In genomic region chr11:36452987-36453386, GRCh38 we compare ENCODE assay signal across 12 cellular contexts. TPM values are rescaled to one million over a fixed set of nuclear protein-coding genes. Genes with fewer than 3 reads are reported as not detected.
A peak's percentile ranks its signal among the peaks of the same experiment; 100 is the strongest.
DNase-seq lines count a peak whose midpoint lies in the region; ATAC-seq, FAIRE-seq and TF ChIP-seq lines count a peak whose summit lies in the region.
"Had no signal": no experiment of that assay in that cellular context is flagged by ENCODE, and none has a peak within 500 bp of the region (broad histone marks: within the 10 kb centered on the region; RNA-seq: fewer than 3 reads in every experiment).

No MANE protein-coding gene starts in this region.

- H3K4me3 Mint-ChIP-seq in activated T-cell treated with anti-CD3 and anti-CD28 coated beads, Interleukin-2, amount 50 U/mL, for 4 hours: peak overlapping the region; percentile 4
- H3K4me3 Mint-ChIP-seq in stimulated activated effector memory CD8-positive, alpha-beta T cell treated with anti-CD3 and anti-CD28 coated beads, Interleukin-12 subunit alpha, Interleukin-12 subunit beta, amount 100 ng/mL, for 72 hours: no peak overlapping the region

- no peak for TF ChIP-seq CTCF in PC-3 (conservative IDR thresholded peaks at IDR 0.05; ENCODE audit: low read depth, low read length)

- H3K27me3 ChIP-seq in PC-3 (ENCODE audit: low read length): no peaks in the 10 kb centered on the region

- peak overlapping the region; percentile 68 for H3K4me2 ChIP-seq in PC-3 (ENCODE audit: low read length)

- no peaks in the 10 kb centered on the region for H3K79me2 ChIP-seq in PC-3 (ENCODE audit: low read length)

- H3F3A ChIP-seq in PC-3 (ENCODE audit: low read length, unreplicated experiment): no peaks in the 10 kb centered on the region

- FAIRE-seq in GM12892 (lab: Jason Lieb, UNC): no peak
- FAIRE-seq: H1 had no signal

- POLR2A ChIA-PET in PC-3 (lab: Charles Lee; ENCODE audit: unreplicated experiment): no interaction called here

- no peaks in the 10 kb centered on the region for H4K20me1 ChIP-seq in PC-3 (ENCODE audit: low read length)

- H3K9me3 Mint-ChIP-seq in activated T-cell treated with anti-CD3 and anti-CD28 coated beads, Interleukin-2, amount 50 U/mL, for 4 hours: no peaks in the 10 kb centered on the region
- no peaks in the 10 kb centered on the region for H3K9me3 Mint-ChIP-seq in stimulated activated effector memory CD8-positive, alpha-beta T cell treated with anti-CD3 and anti-CD28 coated beads, Interleukin-12 subunit alpha, Interleukin-12 subunit beta, amount 100 ng/mL, for 72 hours

- peak overlapping the region; percentile 39; the same call in 1 of the 2 replicates for H3K27ac ChIP-seq in PC-3 (ENCODE audit: low read length)

- H3K27me3 Mint-ChIP-seq in activated T-cell treated with anti-CD3 and anti-CD28 coated beads, Interleukin-2, amount 50 U/mL, for 4 hours (ENCODE audit: low read depth): no peaks in the 10 kb centered on the region

- ATAC-seq in activated T-cell treated with anti-CD3 and anti-CD28 coated beads, Interleukin-2, amount 50 U/mL, for 4 hours: no peak
- peak; percentile 33; the same call in 1 of the 2 replicates for ATAC-seq in PC-3
- ATAC-seq in stimulated activated effector memory CD8-positive, alpha-beta T cell treated with anti-CD3 and anti-CD28 coated beads, Interleukin-12 subunit alpha, Interleukin-12 subunit beta, amount 100 ng/mL, for 72 hours: no peak

- no peak overlapping the region for H3K9ac ChIP-seq in PC-3 (ENCODE audit: low read length)

- no peaks in the 10 kb centered on the region for H3K9me3 ChIP-seq in PC-3 (ENCODE audit: low read length)

- peaks cover 52% of the 10 kb centered on the region for H3K4me1 ChIP-seq in PC-3 (ENCODE audit: insufficient read depth, low read length)

- H3K36me3 ChIP-seq in PC-3 (ENCODE audit: low read depth, low read length): no peaks in the 10 kb centered on the region

- TF ChIP-seq POLR2A in GM12892 (IDR thresholded peaks at IDR 0.05; ENCODE audit: low read depth, low read length): no peak

- no peak overlapping the region for H3K4me3 ChIP-seq in PC-3 (ENCODE audit: low read length)
- H3K4me3 ChIP-seq: skin epidermis had no signal

- intact Hi-C loops in PC-3 (cut with micrococcal nuclease): no loop called here

- DNase-seq in activated T-cell treated with anti-CD3 and anti-CD28 coated beads, Interleukin-2, amount 50 U/mL, for 4 hours: no peak
- no peak for DNase-seq in activated T-cell treated with anti-CD3 and anti-CD28 coated beads, Interleukin-2, amount 50 U/mL, for 1 hour
- DNase-seq in PC-3 (peak; percentile 57), pons (ENCODE audit: low spot score) (no peak), mucosa of gallbladder (ENCODE audit: low spot score) (no peak), GM12892 (ENCODE audit: insufficient read length) (no peak)
- peak; percentile 7 for DNase-seq in central memory CD4-positive, alpha-beta T cell
- no peak for DNase-seq in stimulated activated effector memory CD8-positive, alpha-beta T cell treated with anti-CD3 and anti-CD28 coated beads, Interleukin-12 subunit alpha, Interleukin-12 subunit beta, amount 100 ng/mL, for 72 hours (ENCODE audit: low spot score in 2 of 2)
- DNase-seq: aorta, SHP77 treated with DMSO at 0.1 percent for 48 hours had no signal

- H3K36me3 Mint-ChIP-seq in activated T-cell treated with anti-CD3 and anti-CD28 coated beads, Interleukin-2, amount 50 U/mL, for 4 hours (ENCODE audit: insufficient read depth): peaks cover 8% of the 10 kb centered on the region
- H3K36me3 Mint-ChIP-seq in stimulated activated effector memory CD8-positive, alpha-beta T cell treated with anti-CD3 and anti-CD28 coated beads, Interleukin-12 subunit alpha, Interleukin-12 subunit beta, amount 100 ng/mL, for 72 hours: peaks cover 92% of the 10 kb centered on the region

- peak overlapping the region; percentile 67 for H3K27ac Mint-ChIP-seq in stimulated activated effector memory CD8-positive, alpha-beta T cell treated with anti-CD3 and anti-CD28 coated beads, Interleukin-12 subunit alpha, Interleukin-12 subunit beta, amount 100 ng/mL, for 72 hours

- no peak overlapping the region for H2AFZ ChIP-seq in PC-3 (ENCODE audit: low read length)

- BruUV-seq in PC-3 (replicated peaks; lab: Mats Ljungman, UMichigan): no TSS peak

- no peaks in the 10 kb centered on the region for H3K9me2 ChIP-seq in PC-3 (replicated peaks; ENCODE audit: low read length)

- peaks cover 47% of the 10 kb centered on the region for H3K4me1 Mint-ChIP-seq in activated T-cell treated with anti-CD3 and anti-CD28 coated beads, Interleukin-2, amount 50 U/mL, for 4 hours (ENCODE audit: low read depth)
- peaks cover 95% of the 10 kb centered on the region for H3K4me1 Mint-ChIP-seq in stimulated activated effector memory CD8-positive, alpha-beta T cell treated with anti-CD3 and anti-CD28 coated beads, Interleukin-12 subunit alpha, Interleukin-12 subunit beta, amount 100 ng/mL, for 72 hours

- CTCF ChIA-PET in PC-3 (lab: Charles Lee): no interaction called here

RNA-seq across cellular contexts. Expression of gene TRAF6, which starts 57.1 kb away (rescaled TPM):
- 10 to 100 TPM in 2 of 3 donors, 1 to 10 TPM in 1; 8.3 to 12.1 (median 10.5) TPM for total RNA-seq in activated T-cell treated with anti-CD3 and anti-CD28 coated beads, Interleukin-2, amount 50 U/mL, for 4 hours
- total RNA-seq in PC-3 (2014; rRNA removed) (4.0 and 4.1 TPM in 2 replicates), mucosa of gallbladder (16.8 TPM)
- polyA plus RNA-seq in GM12892 (2012; ENCODE audit: missing spikeins): 4.2 TPM

Comparison
In these comparisons a context has a peak if more than half of its experiments do, and no peak if none do; other contexts are left out.
1. DNase-seq: peak in PC-3 (single experiment) and central memory CD4-positive, alpha-beta T cell (single experiment); none in activated T-cell treated with anti-CD3 and anti-CD28 coated beads, Interleukin-2, amount 50 U/mL, for 4 hours (single experiment), activated T-cell treated with anti-CD3 and anti-CD28 coated beads, Interleukin-2, amount 50 U/mL, for 1 hour (single experiment), stimulated activated effector memory CD8-positive, alpha-beta T cell treated with anti-CD3 and anti-CD28 coated beads, Interleukin-12 subunit alpha, Interleukin-12 subunit beta, amount 100 ng/mL, for 72 hours (0 of 2), pons (single experiment), mucosa of gallbladder (single experiment) and GM12892 (single experiment).